ENCODE assay signal across 8 cellular contexts in genomic region chr20:25696384-25697131, GRCh38. TPM values are rescaled to one million over a fixed set of nuclear protein-coding genes. Genes with fewer than 3 reads are reported as not detected.
A peak's percentile ranks its signal among the peaks of the same experiment; 100 is the strongest.
DNase-seq lines count a peak whose midpoint lies in the region; ATAC-seq lines count a peak whose summit lies in the region.

TSS of gene ZNF337 (minus strand) at chr20:25696853. CDS start at chr20:25686417, 10,436 bp downstream.

- DNase-seq in COLO668 (lab: John Stamatoyannopoulos, UW; ENCODE audit: unreplicated experiment) = peak; percentile 99
- peak; percentile 85 for DNase-seq in HS-5 (ENCODE audit: low read depth)
- peak; percentile 92 for DNase-seq in NK-92 treated with Interleukin-12 subunit alpha and Interleukin-12 subunit beta, amount 100 ng/mL, for 24 hours (lab: John Stamatoyannopoulos, UW)
- peak; percentile 97 for DNase-seq in activated CD8-positive, alpha-beta memory T cell treated with anti-CD3 and anti-CD28 coated beads for 24 hours
- peak; percentile 87 for DNase-seq in effector CD8-positive, alpha-beta T cell (lab: John Stamatoyannopoulos, UW)
- peak; percentile 96 to 97 for DNase-seq in lung microvascular endothelial cell (ENCODE audit: low read depth in 2 of 2)
- DNase-seq in stimulated activated CD4-positive, alpha-beta T cell treated with anti-CD3 and anti-CD28 coated beads, TNF-alpha, amount 100 ng/mL, for 48 hours (ENCODE audit: low read depth in 3 of 3) = peak; percentile 92 to 93 (median 92)

- ATAC-seq in GM19468 (IDR thresholded peaks at IDR 0.05; ENCODE audit: extremely low read depth, unreplicated experiment) = peak; percentile 97

RNA-seq across cellular contexts. Expression of gene ZNF337, which starts in this region (rescaled TPM):
- 8.7 and 12.5 TPM in 2 replicates for total RNA-seq in lung microvascular endothelial cell

Comparison
In these comparisons a context has a peak if more than half of its experiments do, and no peak if none do; other contexts are left out.
1. Peak in every context shown above with its lines: DNase-seq and ATAC-seq.